In the genomic region with DNA sequence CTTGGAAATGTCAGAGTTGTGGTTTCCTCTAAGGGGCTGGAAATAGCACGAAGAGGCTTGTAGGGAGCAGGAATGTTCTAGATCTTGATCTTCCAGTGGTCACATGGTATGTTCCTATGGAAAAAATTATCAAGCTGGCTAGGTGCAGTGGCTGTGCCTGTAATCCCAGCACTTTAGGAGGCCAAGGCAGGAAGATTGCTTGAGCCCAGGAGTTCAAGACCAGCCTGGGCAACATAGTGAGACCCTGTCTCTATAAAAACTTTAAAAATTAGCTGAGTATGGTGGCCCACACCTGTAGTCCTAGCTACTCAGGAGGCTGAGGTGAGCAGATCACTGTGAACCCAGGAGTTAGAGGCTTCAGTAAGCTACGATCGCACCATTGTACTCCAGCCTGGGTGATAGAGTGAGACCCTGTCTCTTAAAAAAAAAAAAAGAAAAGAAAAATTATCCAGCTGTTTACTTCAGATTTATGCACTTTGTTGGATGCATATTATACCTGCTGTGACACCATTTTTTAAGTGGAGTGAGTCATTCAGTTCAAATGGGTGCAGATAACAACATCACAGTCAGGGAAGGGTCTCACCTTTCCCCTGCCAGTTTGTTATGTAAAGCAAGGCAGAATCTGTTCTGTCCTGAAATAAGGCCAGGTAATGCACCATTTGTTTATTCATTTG, we compare ENCODE assay signal across 16 cellular contexts.
DNase-seq lines count a peak whose midpoint lies in the region; ATAC-seq, FAIRE-seq and TF ChIP-seq lines count a peak whose summit lies in the region.
"Had no signal": no experiment of that assay in that cellular context is flagged by ENCODE, and none has a peak within 500 bp of the region (broad histone marks: within the 10 kb centered on the region; RNA-seq: fewer than 3 reads in every experiment).

No MANE protein-coding gene starts in this region.

- H3K9ac ChIP-seq in HUES64 (ENCODE audit: low read depth, low read length) (no peak overlapping the region), K562 (ENCODE audit: insufficient read depth in 1 of 2, low read depth in 2 of 2, low read length in 2 of 2) (no peak overlapping the region), parathyroid adenoma (no peak overlapping the region)

- no peaks in the 10 kb centered on the region for H3K36me3 ChIP-seq in HEK293 (ENCODE audit: control insufficient read depth in 2 of 2, insufficient read depth in 1 of 2, low read length in 2 of 2)
- no peaks in the 10 kb centered on the region for H3K36me3 ChIP-seq in HUES64 (ENCODE audit: insufficient read depth, low read length)
- no peaks in the 10 kb centered on the region for H3K36me3 ChIP-seq in K562 (ENCODE audit: control insufficient read depth, insufficient read depth, low read length)
- no peaks in the 10 kb centered on the region for H3K36me3 ChIP-seq in parathyroid adenoma (ENCODE audit: control insufficient read depth, insufficient read depth, low read length)
- H3K36me3 ChIP-seq: BE2C had no signal

- no peak for FAIRE-seq in K562 (lab: Jason Lieb, UNC)
- FAIRE-seq: A549, G401.6, GM12891 had no signal

- 60% methylated on average over 3 of the region's 3 CpGs for WGBS in HUES64
- 72% methylated on average over 3 of the region's 3 CpGs for WGBS in K562 (ENCODE audit: insufficient coverage, low coverage, missing lambda C conversion rate)

- no peak for TF ChIP-seq POLR2A in K562 (conservative IDR thresholded peaks at IDR 0.05)

- H3K9me3 ChIP-seq in HEK293 (ENCODE audit: control insufficient read depth, insufficient read depth, low read depth, low read length) (no peaks in the 10 kb centered on the region), HUES64 (ENCODE audit: insufficient read depth, low read depth, low read length) (no peaks in the 10 kb centered on the region), K562 (replicated peaks; ENCODE audit: control insufficient read depth, insufficient read depth, low read depth, low read length) (no peaks in the 10 kb centered on the region), parathyroid adenoma (ENCODE audit: control insufficient read depth, low read length) (no peaks in the 10 kb centered on the region)
- H3K9me3 ChIP-seq: A549, BE2C had no signal

- peaks cover under 1% of the 10 kb centered on the region for H3K27me3 Mint-ChIP-seq in activated CD4-positive, alpha-beta T cell treated with anti-CD3 and anti-CD28 coated beads, Interleukin-2, amount 10 ng/mL, durations not matched to agents 24 days and 14 days

- H3K9me3 Mint-ChIP-seq in activated CD4-positive, alpha-beta T cell treated with anti-CD3 and anti-CD28 coated beads, Interleukin-2, amount 10 ng/mL, durations not matched to agents 24 days and 14 days, result no peaks in the 10 kb centered on the region
- H3K9me3 Mint-ChIP-seq: CD4-positive, alpha-beta memory T cell had no signal

- no peaks in the 10 kb centered on the region for H4K20me1 ChIP-seq in K562 (replicated peaks; ENCODE audit: control insufficient read depth, insufficient read depth, low read length)

- no peak for TF ChIP-seq RAD21 in K562 (CRISPR knock-in tag; conservative IDR thresholded peaks at IDR 0.05 in 1 of 2, IDR thresholded peaks at IDR 0.05 in 1 of 2)

- ATAC-seq in K562 (no peak), HG02759 (IDR thresholded peaks at IDR 0.05; ENCODE audit: unreplicated experiment) (no peak)
- ATAC-seq: A549 had no signal

- no peaks in the 10 kb centered on the region for H3K27me3 ChIP-seq in HUES64 (ENCODE audit: insufficient read depth, low read length)
- no peaks in the 10 kb centered on the region for H3K27me3 ChIP-seq in K562 (ENCODE audit: control insufficient read depth in 2 of 2, insufficient read depth in 2 of 2, low read length in 2 of 2)
- H3K27me3 ChIP-seq in parathyroid adenoma (ENCODE audit: control insufficient read depth, insufficient read depth, low read length), result no peaks in the 10 kb centered on the region

- intact Hi-C loops in K562 (cut with micrococcal nuclease), result no loop called here
- intact Hi-C loops in activated CD4-positive, alpha-beta T cell treated with anti-CD3 and anti-CD28 coated beads, Interleukin-2, amount 10 ng/mL, durations not matched to agents 24 days and 14 days (cut with micrococcal nuclease), result no loop called here

- no TSS peak for BruUV-seq in K562 (replicated peaks; lab: Mats Ljungman, UMichigan)

- H3K9me1 ChIP-seq in K562 (ENCODE audit: control insufficient read depth, insufficient read depth, low read length), result peaks cover 2% of the 10 kb centered on the region

- H3K36me3 Mint-ChIP-seq in activated CD4-positive, alpha-beta T cell treated with anti-CD3 and anti-CD28 coated beads, Interleukin-2, amount 10 ng/mL, durations not matched to agents 24 days and 14 days (ENCODE audit: low read depth), result no peaks in the 10 kb centered on the region
- H3K36me3 Mint-ChIP-seq: CD4-positive, alpha-beta memory T cell had no signal

- no peak for TF ChIP-seq EP300 in K562 (IDR thresholded peaks at IDR 0.05; ENCODE audit: low read length)

- DNase-seq in K562 (ENCODE audit: extremely low read depth in 1 of 4, low spot score in 3 of 4), result no peak
- no peak for DNase-seq in activated CD4-positive, alpha-beta T cell treated with anti-CD3 and anti-CD28 coated beads, Interleukin-2, amount 10 ng/mL, durations not matched to agents 24 days and 14 days
- no peak for DNase-seq in cerebellar nuclear complex (lab: John Stamatoyannopoulos, UW)
- DNase-seq: BE2C; CD4-positive, alpha-beta memory T cell; DMS79; GOT3; HCEC 1CT had no signal

- no peak for TF ChIP-seq CTCF in HEK293 (tag by site-specific recombination; IDR thresholded peaks at IDR 0.05)
- TF ChIP-seq CTCF in K562 (IDR thresholded peaks at IDR 0.05 in 2 of 3, conservative IDR thresholded peaks at IDR 0.05 in 1 of 3; ENCODE audit: insufficient read depth in 2 of 3, low read depth in 1 of 3, low read length in 3 of 3), result no peak
- no peak for TF ChIP-seq CTCF in parathyroid adenoma (IDR thresholded peaks at IDR 0.05)

- CTCF ChIA-PET in HEK293 (lab: Yijun Ruan, JAX) (interaction anchor here (1.4 to 1.6 kb wide), 2 partner anchors 10 to 293 kb away, joined by 4 read pairs; no protein-coding TSS in a partner anchor), K562 (lab: Yijun Ruan, JAX; ENCODE audit: low intra/inter-chr PET ratio) (no interaction called here)

- H3K79me2 ChIP-seq in K562 (ENCODE audit: control insufficient read depth, insufficient read depth, low read length) (no peaks in the 10 kb centered on the region), parathyroid adenoma (no peaks in the 10 kb centered on the region)

- H2AFZ ChIP-seq in K562 (ENCODE audit: low read depth, low read length) (peak overlapping the region; percentile 42; the same call in 1 of the 2 replicates), parathyroid adenoma (peak overlapping the region; percentile 45)

- no peak overlapping the region for H3K27ac Mint-ChIP-seq in activated CD4-positive, alpha-beta T cell treated with anti-CD3 and anti-CD28 coated beads, Interleukin-2, amount 10 ng/mL, durations not matched to agents 24 days and 14 days

- POLR2A ChIA-PET in HEK293 (lab: Yijun Ruan, JAX), result interaction anchor here (0.7 kb wide), 1 partner anchor 27 kb away, joined by 3 read pairs; no protein-coding TSS in a partner anchor
- POLR2A ChIA-PET in K562 (lab: Yijun Ruan, JAX), result interaction anchor here (0.7 to 1.4 kb wide), 2 partner anchors 9 to 29 kb away, joined by 3 read pairs; no protein-coding TSS in a partner anchor

- H3K4me3 Mint-ChIP-seq in activated CD4-positive, alpha-beta T cell treated with anti-CD3 and anti-CD28 coated beads, Interleukin-2, amount 10 ng/mL, durations not matched to agents 24 days and 14 days, result no peak overlapping the region
- H3K4me3 Mint-ChIP-seq: CD4-positive, alpha-beta memory T cell had no signal

- H3K27ac ChIP-seq in HEK293 (ENCODE audit: extremely low read depth, low read depth, low read length) (no peak overlapping the region), HUES64 (ENCODE audit: low read depth, low read length) (peak overlapping the region; percentile 65; the same call in 1 of the 2 replicates), K562 (ENCODE audit: extremely low read depth, low read depth, low read length) (no peak overlapping the region), parathyroid adenoma (no peak overlapping the region)
- H3K27ac ChIP-seq: A549, C4-2B had no signal

- no peak overlapping the region for H3K4me2 ChIP-seq in K562 (ENCODE audit: insufficient read depth, low read length)
- no peak overlapping the region for H3K4me2 ChIP-seq in parathyroid adenoma (ENCODE audit: low read length)
- H3K4me2 ChIP-seq: A549 had no signal

- peaks cover 3% of the 10 kb centered on the region; the same call in 1 of the 2 replicates for H3K4me1 ChIP-seq in HEK293 (ENCODE audit: control insufficient read depth, insufficient read depth, low read length)
- peaks cover 35% of the 10 kb centered on the region for H3K4me1 ChIP-seq in HUES64 (ENCODE audit: insufficient read depth, low read length)
- peaks cover 28 to 29% of the 10 kb centered on the region in 2 experiments for H3K4me1 ChIP-seq in K562 (replicated peaks in 1 of 2; ENCODE audit: control insufficient read depth in 2 of 2, insufficient read depth in 2 of 2, low read length in 2 of 2)
- peaks cover 3% of the 10 kb centered on the region for H3K4me1 ChIP-seq in parathyroid adenoma
- H3K4me1 ChIP-seq: A549, BE2C had no signal

- no peak overlapping the region for H3K4me3 ChIP-seq in HEK293 (ENCODE audit: low read depth, low read length)
- H3K4me3 ChIP-seq in HUES64 (ENCODE audit: low read length), result no peak overlapping the region
- H3K4me3 ChIP-seq in K562, result no peak overlapping the region
- H3K4me3 ChIP-seq in parathyroid adenoma (ENCODE audit: low read depth, low read length), result no peak overlapping the region
- H3K4me3 ChIP-seq: A549 had no signal

- in situ Hi-C loops in K562 (cut with MboI), result no loop called here

- no peaks in the 10 kb centered on the region for H3K4me1 Mint-ChIP-seq in activated CD4-positive, alpha-beta T cell treated with anti-CD3 and anti-CD28 coated beads, Interleukin-2, amount 10 ng/mL, durations not matched to agents 24 days and 14 days
- H3K4me1 Mint-ChIP-seq: CD4-positive, alpha-beta memory T cell had no signal

TF ChIP-seq in HEK293, 187 proteins besides CTCF, POLR2A, EP300 and RAD21 (continues in another document):
- peak; percentile 47; the same call in 1 of the 2 replicates for TF ChIP-seq ZNF121 (tag by site-specific recombination; IDR thresholded peaks at IDR 0.05)

TF ChIP-seq in K562, 482 proteins besides CTCF, POLR2A, EP300 and RAD21 (continues in another document):
- TF ChIP-seq, protein P1, sequence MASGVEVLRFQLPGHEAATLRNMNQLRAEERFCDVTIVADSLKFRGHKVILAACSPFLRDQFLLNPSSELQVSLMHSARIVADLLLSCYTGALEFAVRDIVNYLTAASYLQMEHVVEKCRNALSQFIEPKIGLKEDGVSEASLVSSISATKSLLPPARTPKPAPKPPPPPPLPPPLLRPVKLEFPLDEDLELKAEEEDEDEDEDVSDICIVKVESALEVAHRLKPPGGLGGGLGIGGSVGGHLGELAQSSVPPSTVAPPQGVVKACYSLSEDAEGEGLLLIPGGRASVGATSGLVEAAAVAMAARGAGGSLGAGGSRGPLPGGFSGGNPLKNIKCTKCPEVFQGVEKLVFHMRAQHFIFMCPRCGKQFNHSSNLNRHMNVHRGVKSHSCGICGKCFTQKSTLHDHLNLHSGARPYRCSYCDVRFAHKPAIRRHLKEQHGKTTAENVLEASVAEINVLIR (CRISPR knock-in tag; IDR thresholded peaks at IDR 0.05), result no peak

Comparison
In these comparisons a context has a peak if more than half of its experiments do, and no peak if none do; other contexts are left out.
1. Of the 44 proteins assayed by ChIP-seq in both K562 and HEK293: peak only in K562: none; only in HEK293: ZNF121; in both: none; in neither: 43.